12 cellular contexts compared by ENCODE assay signal in the genomic region with DNA sequence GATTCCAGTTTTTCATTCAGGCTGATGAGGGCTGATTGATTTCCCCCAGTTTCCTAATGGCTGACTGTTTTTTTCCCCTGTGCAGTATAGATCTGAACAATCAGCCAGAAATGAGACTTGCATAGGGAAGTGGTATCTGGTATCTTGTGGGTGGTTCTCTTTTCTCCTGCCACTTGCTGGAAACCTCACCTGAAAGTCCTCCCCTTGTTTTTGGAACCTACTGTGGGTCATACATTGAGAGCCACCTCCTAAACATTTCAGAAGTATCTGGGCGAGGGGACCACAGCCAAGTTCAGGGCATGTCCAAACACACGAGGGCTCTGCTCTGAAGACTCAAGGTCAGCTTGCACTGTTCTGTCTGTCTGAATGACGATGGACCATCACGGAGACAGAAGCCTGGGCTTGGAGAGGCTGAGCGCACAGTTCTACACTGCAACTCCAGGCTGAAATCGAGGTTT. TPM values are rescaled to one million over a fixed set of nuclear protein-coding genes. Genes with fewer than 3 reads are reported as not detected.
DNase-seq lines count a peak whose midpoint lies in the region; ATAC-seq and TF ChIP-seq lines count a peak whose summit lies in the region.
"Had no signal": no experiment of that assay in that cellular context is flagged by ENCODE, and none has a peak within 500 bp of the region (broad histone marks: within the 10 kb centered on the region; RNA-seq: fewer than 3 reads in every experiment).

No MANE protein-coding gene starts in this region.

- in situ Hi-C loops in GM13976 (cut with MboI; ENCODE audit: low sequenced_read_pairs, unreplicated experiment), result no loop called here

- TF ChIP-seq CTCF in GM13976 (IDR thresholded peaks at IDR 0.05; ENCODE audit: borderline replicate concordance, control extremely low read depth, extremely low read depth, insufficient read depth, missing control alignments) (no peak), heart left ventricle (IDR thresholded peaks at IDR 0.05) (no peak)

- ATAC-seq in GM19463 (IDR thresholded peaks at IDR 0.05; ENCODE audit: unreplicated experiment) (peak; percentile 75), HG03378 (IDR thresholded peaks at IDR 0.05; ENCODE audit: unreplicated experiment) (peak; percentile 80), heart left ventricle (peak; percentile 64 to 77 (median 74))

- no peak overlapping the region for H3K4me3 ChIP-seq in heart left ventricle

- peak overlapping the region in 5 of 12 donors; percentile 17 to 54 (median 26) for H3K27ac ChIP-seq in heart left ventricle

- no peaks in the 10 kb centered on the region for H3K27me3 ChIP-seq in heart left ventricle

- H3K36me3 ChIP-seq in heart left ventricle, result peaks cover 0 to 29% (median 8%) of the 10 kb centered on the region in 9 donors

- H3K9me3 ChIP-seq in heart left ventricle, result no peaks in the 10 kb centered on the region

- intact Hi-C loops in heart left ventricle (cut with DNase I), result no loop called here

- DNase-seq in GM13976 (ENCODE audit: low spot score), result peak; percentile 33
- DNase-seq in heart left ventricle, result no peak
- no peak for DNase-seq in stimulated activated CD8-positive, alpha-beta memory T cell treated with anti-CD3 and anti-CD28 coated beads, Interleukin-4, amount 100 ng/mL, for 48 hours
- DNase-seq in cortex of kidney (lab: John Stamatoyannopoulos, UW), result no peak
- DNase-seq in LoVo (ENCODE audit: low spot score), result no peak
- no peak for DNase-seq in COR-L47 (lab: John Stamatoyannopoulos, UW)
- DNase-seq: DND-41, foreskin fibroblast, NCI-H510A treated with DMSO at 0.1 percent for 48 hours, T1000 had no signal

- WGBS in heart left ventricle, 4 donors, result 47 to 67% (median 59%) methylated on average over 1 to 6 of the region's 6 CpGs

- H3K4me1 ChIP-seq in heart left ventricle, result peaks cover 0 to 15% (median 0%) of the 10 kb centered on the region in 12 donors

- no peak for TF ChIP-seq POLR2A in heart left ventricle (IDR thresholded peaks at IDR 0.05)

RNA-seq across cellular contexts. Expression of a gene that starts 19.3 kb away (rescaled TPM):
- total RNA-seq in heart left ventricle, result 100 to 1,000 TPM in 8 of 9 donors, 10 to 100 TPM in 1; 99.7 to 224 (median 159) TPM
- polyA plus RNA-seq in heart left ventricle, result 10 to 100 TPM; 13.2 to 31.5 TPM
